2 cellular contexts compared by ENCODE assay signal in genomic region chr18:51089691-51090090, GRCh38.
TF ChIP-seq lines count a peak whose summit lies in the region.

No MANE protein-coding gene starts in this region.

TF ChIP-seq in SK-N-SH, 30 proteins besides CTCF, POLR2A, EP300 and RAD21 (continued from another document):
- TF ChIP-seq, protein P1, sequence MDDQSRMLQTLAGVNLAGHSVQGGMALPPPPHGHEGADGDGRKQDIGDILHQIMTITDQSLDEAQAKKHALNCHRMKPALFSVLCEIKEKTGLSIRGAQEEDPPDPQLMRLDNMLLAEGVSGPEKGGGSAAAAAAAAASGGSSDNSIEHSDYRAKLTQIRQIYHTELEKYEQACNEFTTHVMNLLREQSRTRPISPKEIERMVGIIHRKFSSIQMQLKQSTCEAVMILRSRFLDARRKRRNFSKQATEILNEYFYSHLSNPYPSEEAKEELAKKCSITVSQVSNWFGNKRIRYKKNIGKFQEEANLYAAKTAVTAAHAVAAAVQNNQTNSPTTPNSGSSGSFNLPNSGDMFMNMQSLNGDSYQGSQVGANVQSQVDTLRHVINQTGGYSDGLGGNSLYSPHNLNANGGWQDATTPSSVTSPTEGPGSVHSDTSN (IDR thresholded peaks at IDR 0.05): 0 out of 2 replicates have a peak, but pooled peaks have one; percentile 8
- TF ChIP-seq RFX5 (IDR thresholded peaks at IDR 0.05; ENCODE audit: low read length): no peak

TF ChIP-seq in SK-N-SH treated with all-trans-retinoic acid at 6 μM for 48 hours, 23 proteins besides CTCF, POLR2A, EP300 and RAD21 (continued from another document):
- no peak for TF ChIP-seq CREB5 (CRISPR knock-in tag; IDR thresholded peaks at IDR 0.05; ENCODE audit: low read depth)
- no peak for TF ChIP-seq CSDC2 (CRISPR knock-in tag; IDR thresholded peaks at IDR 0.05)
- no peak for TF ChIP-seq POU6F1 (CRISPR knock-in tag; IDR thresholded peaks at IDR 0.05; ENCODE audit: borderline replicate concordance, low read depth)
- TF ChIP-seq ZFP3 (CRISPR knock-in tag; IDR thresholded peaks at IDR 0.05): no peak
- TF ChIP-seq RARB (CRISPR knock-in tag; IDR thresholded peaks at IDR 0.05): no peak
- TF ChIP-seq OSR1 (CRISPR knock-in tag; IDR thresholded peaks at IDR 0.05): no peak
- TF ChIP-seq ZNF565 (CRISPR knock-in tag; conservative IDR thresholded peaks at IDR 0.05; ENCODE audit: low read depth): no peak
- no peak for TF ChIP-seq CSRNP3 (CRISPR knock-in tag; IDR thresholded peaks at IDR 0.05)
- no peak for TF ChIP-seq GLIS3 (CRISPR knock-in tag; IDR thresholded peaks at IDR 0.05)
- TF ChIP-seq PPARA (CRISPR knock-in tag; IDR thresholded peaks at IDR 0.05; ENCODE audit: borderline replicate concordance): no peak
- TF ChIP-seq SNAI2 (CRISPR knock-in tag; IDR thresholded peaks at IDR 0.05): no peak
- TF ChIP-seq ZNF70 (CRISPR knock-in tag; IDR thresholded peaks at IDR 0.05): no peak
- no peak for TF ChIP-seq TCF4 (CRISPR knock-in tag; IDR thresholded peaks at IDR 0.05; ENCODE audit: borderline replicate concordance)
- no peak for TF ChIP-seq TOX (CRISPR knock-in tag; IDR thresholded peaks at IDR 0.05; ENCODE audit: borderline replicate concordance)
- TF ChIP-seq ZFP30 (CRISPR knock-in tag; IDR thresholded peaks at IDR 0.05): no peak
- no peak for TF ChIP-seq ZC3H10 (CRISPR knock-in tag; IDR thresholded peaks at IDR 0.05)
- TF ChIP-seq ZNF8 (CRISPR knock-in tag; IDR thresholded peaks at IDR 0.05): no peak
